Comparison of ENCODE assay signal across 9 cellular contexts in the genomic region with DNA sequence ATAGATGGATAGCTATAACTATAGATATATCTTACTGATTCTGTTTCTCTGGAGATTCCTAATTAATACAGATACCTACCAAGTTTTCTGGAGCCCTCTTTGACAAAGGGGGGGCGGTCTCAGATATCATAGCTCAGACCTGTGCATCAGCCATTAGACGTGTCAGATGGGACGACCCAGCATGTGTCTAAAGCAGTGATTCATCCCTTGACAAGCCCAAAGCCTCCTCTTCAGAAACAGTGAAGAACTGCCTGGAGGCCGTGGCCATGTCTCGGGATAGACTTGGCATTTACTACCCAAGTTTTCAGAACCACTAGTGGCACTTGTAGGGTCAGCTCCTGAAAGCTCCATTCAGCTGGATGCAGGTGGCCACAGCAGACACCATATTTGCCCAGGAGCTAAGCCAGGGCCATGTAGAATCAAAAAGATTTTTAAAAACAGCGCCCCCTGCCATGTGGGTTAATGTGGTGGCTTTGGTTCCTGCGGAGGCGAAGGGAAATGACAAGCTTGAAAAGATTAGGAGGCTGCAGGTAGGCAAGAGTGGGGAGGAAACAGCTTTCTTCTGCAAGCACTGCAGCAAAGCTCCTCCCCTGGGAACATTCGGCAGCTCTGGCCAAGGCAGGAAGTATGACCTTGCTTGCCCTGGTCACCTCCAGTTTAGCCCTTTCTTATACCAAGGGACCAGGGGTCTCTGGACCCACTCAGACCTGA.
DNase-seq lines count a peak whose midpoint lies in the region; ATAC-seq, FAIRE-seq and TF ChIP-seq lines count a peak whose summit lies in the region.
"Had no signal": no experiment of that assay in that cellular context is flagged by ENCODE, and none has a peak within 500 bp of the region (broad histone marks: within the 10 kb centered on the region; RNA-seq: fewer than 3 reads in every experiment).

No MANE protein-coding gene starts in this region.

- intact Hi-C loops in activated naive CD4-positive, alpha-beta T cell treated with anti-CD3 and anti-CD28 coated beads for 36 hours (cut with micrococcal nuclease), result no loop called here
- intact Hi-C loops in GM12878 (cut with micrococcal nuclease; ENCODE audit: unreplicated experiment), result no loop called here

- no peak for TF ChIP-seq RAD21 in GM12878 (IDR thresholded peaks at IDR 0.05; ENCODE audit: insufficient read depth, low read depth, low read length)

- no peak overlapping the region for H3K4me2 ChIP-seq in Loucy (ENCODE audit: low read depth, low read length, poor library complexity, severe bottlenecking)
- H3K4me2 ChIP-seq in GM12878 (ENCODE audit: control insufficient read depth, insufficient read depth), result no peak overlapping the region

- TF ChIP-seq EP300 in GM12878 (IDR thresholded peaks at IDR 0.05; ENCODE audit: borderline replicate concordance in 1 of 2, control insufficient read depth in 1 of 2, low read depth in 2 of 2, low read length in 2 of 2), result no peak

- no peak for TF ChIP-seq POLR2A in GM12878 (IDR thresholded peaks at IDR 0.05; ENCODE audit: low read depth, low read length)

- no peaks in the 10 kb centered on the region for H4K20me1 ChIP-seq in Loucy (ENCODE audit: insufficient read depth, low read length, poor library complexity, severe bottlenecking)
- no peaks in the 10 kb centered on the region for H4K20me1 ChIP-seq in GM12878 (ENCODE audit: control insufficient read depth, insufficient read depth)

- H3K9ac ChIP-seq in Loucy (ENCODE audit: low read depth, low read length, poor library complexity, severe bottlenecking) (no peak overlapping the region), GM12878 (ENCODE audit: control insufficient read depth, insufficient read depth, low read length) (no peak overlapping the region)

- FAIRE-seq in GM12878 (lab: Jason Lieb, UNC) (no peak), GM19239 (lab: Jason Lieb, UNC) (no peak)

- peaks cover 4% of the 10 kb centered on the region for H3K27me3 Mint-ChIP-seq in activated naive CD4-positive, alpha-beta T cell treated with anti-CD3 and anti-CD28 coated beads for 36 hours (ENCODE audit: low read depth)
- H3K27me3 Mint-ChIP-seq in osteocyte (ENCODE audit: unreplicated experiment), result peaks cover 2% of the 10 kb centered on the region

- WGBS in GM12878 (ENCODE audit: insufficient coverage, insufficient replicate concordance, low lambda C conversion rate, missing lambda C conversion rate), result 19% methylated on average over 9 of the region's 9 CpGs

- no peak overlapping the region for H3K27ac ChIP-seq in GM12878 (ENCODE audit: control insufficient read depth, insufficient read depth)

- H3K9me3 ChIP-seq in Loucy (ENCODE audit: insufficient read depth, low read depth, low read length) (no peaks in the 10 kb centered on the region), GM12878 (replicated peaks; ENCODE audit: control insufficient read depth, insufficient read depth, low read length) (no peaks in the 10 kb centered on the region)

- no peak overlapping the region for H3K27ac Mint-ChIP-seq in activated naive CD4-positive, alpha-beta T cell treated with anti-CD3 and anti-CD28 coated beads for 36 hours
- H3K27ac Mint-ChIP-seq in osteocyte (ENCODE audit: unreplicated experiment), result no peak overlapping the region

- in situ Hi-C loops in GM12878 (cut with MboI), result no loop called here

- POLR2A ChIA-PET in GM12878 (lab: Charles Lee), result no interaction called here

- H3K4me3 ChIP-seq in Loucy (ENCODE audit: low read length, poor library complexity, severe bottlenecking) (no peak overlapping the region), GM12878 (no peak overlapping the region)

- BruUV-seq in GM12878 (replicated peaks; lab: Mats Ljungman, UMichigan), result no TSS peak

- CTCF ChIA-PET in activated naive CD4-positive, alpha-beta T cell treated with anti-CD3 and anti-CD28 coated beads for 36 hours (lab: Charles Lee), result interaction anchor here (1.0 to 1.5 kb wide), 2 partner anchors 28 to 208 kb away, joined by 3 to 4 read pairs; no protein-coding TSS in a partner anchor
- CTCF ChIA-PET in GM12878 (lab: Yijun Ruan, JAX), result interaction anchor here (0.7 to 2.6 kb wide), 6 partner anchors 9 to 534 kb away, joined by 3 to 11 read pairs (median 4); no protein-coding TSS in a partner anchor

- H3K4me1 ChIP-seq in Loucy (ENCODE audit: insufficient read depth, low read length, poor library complexity, severe bottlenecking) (no peaks in the 10 kb centered on the region), GM12878 (ENCODE audit: control insufficient read depth, insufficient read depth, low read length) (no peaks in the 10 kb centered on the region)

- peak; percentile 55 for TF ChIP-seq CTCF in Loucy (conservative IDR thresholded peaks at IDR 0.05; ENCODE audit: low read length)
- TF ChIP-seq CTCF in GM12878 (IDR thresholded peaks at IDR 0.05 in 2 of 3, conservative IDR thresholded peaks at IDR 0.05 in 1 of 3; ENCODE audit: control insufficient read depth in 2 of 3, extremely low read depth in 1 of 3, insufficient read depth in 1 of 3, low read depth in 3 of 3, low read length in 3 of 3), result peak in 2 of 3 experiments; percentile 12 to 34; a peak in 3 of 6 replicates
- TF ChIP-seq CTCF in osteocyte (IDR thresholded peaks at IDR 0.05), result peak; percentile 9

- H3F3A ChIP-seq in Loucy (ENCODE audit: low read depth), result no peaks in the 10 kb centered on the region

- no peak overlapping the region for H3K4me3 Mint-ChIP-seq in activated naive CD4-positive, alpha-beta T cell treated with anti-CD3 and anti-CD28 coated beads for 36 hours
- H3K4me3 Mint-ChIP-seq in osteocyte (ENCODE audit: unreplicated experiment), result no peak overlapping the region

- ATAC-seq in GM12878 (0 out of 3 replicates have a peak, but pooled peaks have one; percentile 26), HG03108 (IDR thresholded peaks at IDR 0.05; ENCODE audit: unreplicated experiment) (no peak), HG02588 (IDR thresholded peaks at IDR 0.05; ENCODE audit: unreplicated experiment) (no peak)

- RAD21 ChIA-PET in GM12878 (lab: Charles Lee; ENCODE audit: unreplicated experiment), result no interaction called here

- no peaks in the 10 kb centered on the region for H3K9me3 Mint-ChIP-seq in activated naive CD4-positive, alpha-beta T cell treated with anti-CD3 and anti-CD28 coated beads for 36 hours
- no peaks in the 10 kb centered on the region for H3K9me3 Mint-ChIP-seq in osteocyte (ENCODE audit: unreplicated experiment)

- H3K9me2 ChIP-seq in Loucy (replicated peaks; ENCODE audit: low read depth, low read length), result no peaks in the 10 kb centered on the region

- SMC1A ChIA-PET in GM12878 (lab: Charles Lee; ENCODE audit: uncharacterized antibody, unreplicated experiment), result interaction anchor here (1.9 kb wide), 1 partner anchor 534 kb away, joined by 4 read pairs; no protein-coding TSS in a partner anchor

- H3K36me3 ChIP-seq in Loucy (ENCODE audit: insufficient read depth, low read length) (no peaks in the 10 kb centered on the region), GM12878 (ENCODE audit: control insufficient read depth in 2 of 2, insufficient read depth in 2 of 2, low read length in 1 of 2) (no peaks in the 10 kb centered on the region)

- DNase-seq in activated naive CD4-positive, alpha-beta T cell treated with anti-CD3 and anti-CD28 coated beads for 36 hours, result peak; percentile 54
- DNase-seq in activated naive CD4-positive, alpha-beta T cell treated with anti-CD3 and anti-CD28 coated beads, Interleukin-2, amount 50 U/mL, for 16 hours, result no peak
- DNase-seq in GM12878 (ENCODE audit: low read depth, low spot score) (no peak), osteocyte (ENCODE audit: extremely low spot score, unreplicated experiment) (no peak), GM19239 (ENCODE audit: insufficient read length, low spot score) (no peak)
- DNase-seq: NCI-H1417 treated with DMSO at 0.1 percent for 48 hours had no signal

- no peaks in the 10 kb centered on the region for H3K36me3 Mint-ChIP-seq in activated naive CD4-positive, alpha-beta T cell treated with anti-CD3 and anti-CD28 coated beads for 36 hours (ENCODE audit: low read depth)
- no peaks in the 10 kb centered on the region for H3K36me3 Mint-ChIP-seq in osteocyte (ENCODE audit: unreplicated experiment)

- H2AFZ ChIP-seq in Loucy (ENCODE audit: low read length), result no peak overlapping the region
- no peak overlapping the region for H2AFZ ChIP-seq in GM12878 (ENCODE audit: control insufficient read depth, low read depth, low read length)

- H3K79me2 ChIP-seq in Loucy (ENCODE audit: insufficient read depth, low read length) (no peaks in the 10 kb centered on the region), GM12878 (ENCODE audit: control insufficient read depth, insufficient read depth, low read length) (no peaks in the 10 kb centered on the region)

- H3K27me3 ChIP-seq in Loucy (ENCODE audit: insufficient read depth, low read length, poor library complexity, severe bottlenecking) (no peaks in the 10 kb centered on the region), GM12878 (replicated peaks in 1 of 2; ENCODE audit: control insufficient read depth in 2 of 2, insufficient read depth in 2 of 2, low read length in 1 of 2) (no peaks in the 10 kb centered on the region)

- no peaks in the 10 kb centered on the region for H3K4me1 Mint-ChIP-seq in activated naive CD4-positive, alpha-beta T cell treated with anti-CD3 and anti-CD28 coated beads for 36 hours (ENCODE audit: low read depth)
- H3K4me1 Mint-ChIP-seq in osteocyte (ENCODE audit: unreplicated experiment), result no peaks in the 10 kb centered on the region

TF ChIP-seq in GM12878, 131 proteins besides CTCF, POLR2A, EP300 and RAD21:
- TF ChIP-seq IKZF1 (conservative IDR thresholded peaks at IDR 0.05), result no peak
